In the genomic region with DNA sequence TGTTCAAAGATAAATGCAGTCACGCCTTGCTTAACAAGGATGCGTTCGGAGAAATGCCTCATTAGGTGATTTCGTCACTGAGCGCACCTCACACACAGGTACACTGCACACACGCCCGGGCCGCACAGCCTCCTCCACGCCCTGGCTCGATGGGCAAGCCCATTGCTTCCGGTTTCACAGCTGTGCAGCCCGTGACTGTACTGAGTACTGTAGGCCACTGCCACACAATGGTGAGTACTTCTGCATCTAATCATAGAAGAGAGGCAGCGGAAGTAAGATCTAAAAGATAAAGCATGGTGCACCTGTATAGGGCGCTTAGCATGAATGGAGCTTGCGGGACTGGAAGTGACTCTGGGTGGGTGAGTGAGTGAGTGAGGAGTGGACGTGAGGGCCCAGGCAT, we compare ENCODE assay signal across 26 cellular contexts.
DNase-seq lines count a peak whose midpoint lies in the region; ATAC-seq and TF ChIP-seq lines count a peak whose summit lies in the region.
"Had no signal": no experiment of that assay in that cellular context is flagged by ENCODE, and none has a peak within 500 bp of the region (broad histone marks: within the 10 kb centered on the region; RNA-seq: fewer than 3 reads in every experiment).

No MANE protein-coding gene starts in this region.

- no peaks in the 10 kb centered on the region for H4K20me1 ChIP-seq in MM.1S (ENCODE audit: insufficient read depth, low read length)

- no peak overlapping the region for H3K9ac ChIP-seq in MM.1S (ENCODE audit: low read length)

- no peak for ATAC-seq in GM18511 (IDR thresholded peaks at IDR 0.05; ENCODE audit: unreplicated experiment)
- ATAC-seq: HCT116, sciatic nerve had no signal

- H3K9me3 ChIP-seq in MM.1S (replicated peaks; ENCODE audit: insufficient read depth, low read length) = no peaks in the 10 kb centered on the region
- H3K9me3 ChIP-seq: colonic mucosa, esophagus squamous epithelium, tibial artery had no signal

- TF ChIP-seq CTCF in MM.1S (IDR thresholded peaks at IDR 0.05; ENCODE audit: low read length) = no peak

- DNase-seq in DMS153 (lab: John Stamatoyannopoulos, UW) = peak; percentile 96
- DNase-seq in MM.1S = peak; percentile 57
- peak; percentile 79 for DNase-seq in NCI-H748 treated with DMSO at 0.1 percent for 48 hours (lab: John Stamatoyannopoulos, UW)
- peak; percentile 50 for DNase-seq in islet precursor cell
- DNase-seq in superior temporal gyrus (ENCODE audit: extremely low spot score) = no peak
- no peak for DNase-seq in KG1 (lab: John Stamatoyannopoulos, UW)
- no peak for DNase-seq in NCI-H1930 (lab: John Stamatoyannopoulos, UW)
- DNase-seq: activated CD4-positive, alpha-beta T cell treated with anti-CD3 and anti-CD28 coated beads for 48 hours; activated naive CD4-positive, alpha-beta T cell treated with anti-CD3 and anti-CD28 coated beads for 36 hours; activated T-cell treated with anti-CD3 and anti-CD28 coated beads, Interleukin-2, amount 50 U/mL, for 48 hours; amniotic stem cell; C1 segment of cervical spinal cord; colonic mucosa; EL; esophagus squamous epithelium; NCI-H1105 treated with DMSO at 0.1 percent for 48 hours; NCI-H446 treated with DMSO at 0.1 percent for 48 hours; nephron progenitor cell; stimulated activated CD4-positive, alpha-beta T cell treated with anti-CD3 and anti-CD28 coated beads, Interleukin-15, amount 100 ng/mL, for 24 hours had no signal

- peak overlapping the region; percentile 29; the same call in 1 of the 2 replicates for H3K27ac ChIP-seq in MM.1S (ENCODE audit: low read length)
- H3K27ac ChIP-seq: colonic mucosa, esophagus squamous epithelium, hepatocyte, SK-N-MC, tibial artery, VCaP had no signal

- H3F3A ChIP-seq in MM.1S (ENCODE audit: insufficient read depth, low read length) = no peaks in the 10 kb centered on the region

- H3K79me2 ChIP-seq in MM.1S (ENCODE audit: low read length) = no peaks in the 10 kb centered on the region
- H3K79me2 ChIP-seq: hepatocyte had no signal

- no peak overlapping the region for H3K4me2 ChIP-seq in MM.1S (ENCODE audit: low read depth, low read length)
- H3K4me2 ChIP-seq: hepatocyte had no signal

- no peak overlapping the region for H3K4me3 ChIP-seq in MM.1S (ENCODE audit: low read length)
- H3K4me3 ChIP-seq: colonic mucosa, esophagus squamous epithelium, hepatocyte, SK-N-MC, tibial artery had no signal

- no peaks in the 10 kb centered on the region for H3K9me2 ChIP-seq in MM.1S (replicated peaks; ENCODE audit: insufficient read depth, low read length)

- no peaks in the 10 kb centered on the region for H3K27me3 ChIP-seq in MM.1S (replicated peaks; ENCODE audit: insufficient read depth, low read length)

- no peaks in the 10 kb centered on the region for H3K36me3 ChIP-seq in MM.1S (replicated peaks; ENCODE audit: insufficient read depth, low read length)
- H3K36me3 ChIP-seq: colonic mucosa, esophagus squamous epithelium, tibial artery had no signal

- no peaks in the 10 kb centered on the region for H3K4me1 ChIP-seq in MM.1S (ENCODE audit: low read length)
- H3K4me1 ChIP-seq: colonic mucosa had no signal

- H2AFZ ChIP-seq in MM.1S (ENCODE audit: low read length) = no peak overlapping the region
- H2AFZ ChIP-seq: hepatocyte had no signal

Comparison
In these comparisons a context has a peak if more than half of its experiments do, and no peak if none do; other contexts are left out.
1. DNase-seq: peak in DMS153 (single experiment), MM.1S (single experiment), NCI-H748 treated with DMSO at 0.1 percent for 48 hours (single experiment) and islet precursor cell (single experiment); none in superior temporal gyrus (single experiment), KG1 (single experiment) and NCI-H1930 (0 of 2).